In the genomic region with DNA sequence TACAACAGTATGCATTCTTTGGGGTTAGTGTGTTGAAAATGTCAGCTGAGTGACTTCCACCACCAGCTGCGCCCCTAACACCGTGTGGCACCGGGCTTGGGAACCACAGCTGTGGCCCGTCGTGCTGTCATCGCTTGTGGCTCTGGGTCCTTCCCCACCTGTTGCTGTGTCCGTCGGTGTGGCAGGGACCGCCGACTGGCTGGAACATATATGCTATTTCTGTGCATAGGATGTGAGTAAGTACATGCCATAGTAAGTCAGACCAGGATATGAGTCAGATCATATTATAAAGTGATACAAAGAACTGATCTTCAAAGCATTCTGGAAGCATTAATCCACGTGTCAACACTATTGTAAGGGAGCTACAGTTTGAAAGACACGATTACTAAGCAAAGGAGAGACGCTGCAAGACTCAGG, we compare ENCODE assay signal across 10 cellular contexts. TPM values are rescaled to one million over a fixed set of nuclear protein-coding genes. Genes with fewer than 3 reads are reported as not detected.
DNase-seq lines count a peak whose midpoint lies in the region; TF ChIP-seq lines count a peak whose summit lies in the region.
"Had no signal": no experiment of that assay in that cellular context is flagged by ENCODE, and none has a peak within 500 bp of the region (broad histone marks: within the 10 kb centered on the region; RNA-seq: fewer than 3 reads in every experiment).

No MANE protein-coding gene starts in this region.

- H4K5ac ChIP-seq in mesendoderm (ENCODE audit: low read length) = no peak overlapping the region

- H3K27me3 Mint-ChIP-seq in nephron progenitor cell (ENCODE audit: low read depth, poor library complexity) (no peaks in the 10 kb centered on the region), type B pancreatic cell (no peaks in the 10 kb centered on the region)
- H3K27me3 Mint-ChIP-seq: dendritic cell treated with granulocyte-macrophage colony-stimulating factor and Interleukin-4, amounts not matched to agents 40 ng/mL and 50 ng/mL, for 4 days had no signal

- H3K4me3 Mint-ChIP-seq in nephron progenitor cell = no peak overlapping the region
- H3K4me3 Mint-ChIP-seq in type B pancreatic cell = no peak overlapping the region
- H3K4me3 Mint-ChIP-seq: dendritic cell treated with granulocyte-macrophage colony-stimulating factor and Interleukin-4, amounts not matched to agents 40 ng/mL and 50 ng/mL, for 4 days had no signal

- no peaks in the 10 kb centered on the region for H3K79me2 ChIP-seq in mesendoderm (ENCODE audit: control insufficient read depth, insufficient read depth, low read length)

- H3K23ac ChIP-seq in mesendoderm (ENCODE audit: low read length) = no peak overlapping the region

- H3K4me1 Mint-ChIP-seq in nephron progenitor cell (peaks cover 28% of the 10 kb centered on the region), type B pancreatic cell (ENCODE audit: unreplicated experiment) (peaks cover 32% of the 10 kb centered on the region)

- H4K8ac ChIP-seq in mesendoderm (ENCODE audit: low read depth, low read length) = no peak overlapping the region

- H3K9me3 Mint-ChIP-seq in nephron progenitor cell (no peaks in the 10 kb centered on the region), type B pancreatic cell (no peaks in the 10 kb centered on the region)
- H3K9me3 Mint-ChIP-seq: dendritic cell treated with granulocyte-macrophage colony-stimulating factor and Interleukin-4, amounts not matched to agents 40 ng/mL and 50 ng/mL, for 4 days had no signal

- H3K27ac ChIP-seq in mesendoderm (ENCODE audit: low read depth, low read length) = no peak overlapping the region

- H3K36me3 ChIP-seq in mesendoderm (ENCODE audit: control insufficient read depth, insufficient read depth, low read length) = no peaks in the 10 kb centered on the region

- H3K4me2 ChIP-seq in mesendoderm (ENCODE audit: low read length) = no peak overlapping the region

- H3K18ac ChIP-seq in mesendoderm (ENCODE audit: low read length) = no peak overlapping the region

- H3K27me3 ChIP-seq in mesendoderm (ENCODE audit: insufficient read depth, low read length, poor library complexity) = no peaks in the 10 kb centered on the region

- H3K79me1 ChIP-seq in mesendoderm (ENCODE audit: low read length) = peaks cover 2% of the 10 kb centered on the region

- H2BK15ac ChIP-seq in mesendoderm (replicated peaks; ENCODE audit: low read depth) = no peak overlapping the region

- H3K56ac ChIP-seq in mesendoderm (ENCODE audit: low read length) = no peak overlapping the region

- H3K9ac ChIP-seq in mesendoderm (ENCODE audit: low read length) = no peak overlapping the region

- H3K4me3 ChIP-seq in fibroblast of the aortic adventitia (ENCODE audit: low read depth, low read length) (no peak overlapping the region), mesendoderm (ENCODE audit: low read length) (no peak overlapping the region)

- H3K36me3 Mint-ChIP-seq in nephron progenitor cell (ENCODE audit: low read depth) (peaks cover 4% of the 10 kb centered on the region), type B pancreatic cell (peaks cover 20% of the 10 kb centered on the region)

- H3K27ac Mint-ChIP-seq in nephron progenitor cell (no peak overlapping the region), type B pancreatic cell (no peak overlapping the region)
- H3K27ac Mint-ChIP-seq: dendritic cell treated with granulocyte-macrophage colony-stimulating factor and Interleukin-4, amounts not matched to agents 40 ng/mL and 50 ng/mL, for 4 days had no signal

- TF ChIP-seq CTCF in fibroblast of the aortic adventitia (IDR thresholded peaks at IDR 0.05; ENCODE audit: insufficient read depth, low read length) (no peak), nephron progenitor cell (IDR thresholded peaks at IDR 0.05) (no peak), type B pancreatic cell (conservative IDR thresholded peaks at IDR 0.05) (no peak)

- no CpG with 5 or more reads among the region's 13 CpGs for WGBS in mesendoderm (ENCODE audit: extremely low coverage, insufficient coverage, low lambda C conversion rate)

- H2BK5ac ChIP-seq in mesendoderm (ENCODE audit: low read length) = no peak overlapping the region

- H2AK5ac ChIP-seq in mesendoderm (ENCODE audit: low read length) = no peak overlapping the region

- no peak overlapping the region for H2BK120ac ChIP-seq in mesendoderm (ENCODE audit: low read depth, low read length)

- H3K4ac ChIP-seq in mesendoderm (ENCODE audit: low read depth, low read length) = no peak overlapping the region

- DNase-seq in LHCN-M2 (ENCODE audit: low read depth) (peak; percentile 91), fibroblast of the aortic adventitia (ENCODE audit: low read depth) (peak; percentile 76), nephron progenitor cell (no peak), mesendoderm (no peak), type B pancreatic cell (ENCODE audit: extremely low spot score, unreplicated experiment) (no peak), NCI-H2029 (lab: John Stamatoyannopoulos, UW) (no peak)
- peak; percentile 79 for DNase-seq in activated CD8-positive, alpha-beta memory T cell treated with anti-CD3 and anti-CD28 coated beads, Interleukin-2, amount 50 U/mL, for 48 hours
- peak; percentile 53 to 62 for DNase-seq in stimulated activated CD8-positive, alpha-beta memory T cell treated with anti-CD3 and anti-CD28 coated beads, Interleukin-15, amount 100 ng/mL, for 48 hours (ENCODE audit: low read depth in 2 of 2)
- DNase-seq: NCI-H2029 treated with DMSO at 0.1 percent for 48 hours had no signal

- H3K4me1 ChIP-seq in mesendoderm (ENCODE audit: control insufficient read depth, low read depth, low read length) = no peaks in the 10 kb centered on the region

RNA-seq across cellular contexts. Expression of gene EHD4, which starts 31.9 kb away (rescaled TPM):
- 19.8 and 20.6 TPM in 2 replicates for total RNA-seq in LHCN-M2 (2014; rRNA removed)
- polyA plus RNA-seq in LHCN-M2 (2012) = 19.3 TPM
- total RNA-seq in fibroblast of the aortic adventitia (ENCODE audit: low replicate concordance) = 10.8 and 12.1 TPM in 2 replicates
- 14.7 TPM for polyA plus RNA-seq in mesendoderm (2013, experiment 1 of 2)
- 14.6 TPM for polyA plus RNA-seq in mesendoderm (2013, experiment 2 of 2)
- 18.8 and 25.2 TPM in 2 replicates for total RNA-seq in type B pancreatic cell (ENCODE audit: low replicate concordance)

RNA-seq across cellular contexts. Expression of gene SPTBN5, which starts 46.6 kb away (rescaled TPM):
- total RNA-seq in LHCN-M2 (2014; rRNA removed) = 0.69 and 0.90 TPM in 2 replicates
- polyA plus RNA-seq in LHCN-M2 (2012) = 0.28 TPM
- total RNA-seq in fibroblast of the aortic adventitia (ENCODE audit: low replicate concordance) = 0.18 and 0.57 TPM in 2 replicates
- polyA plus RNA-seq in mesendoderm (2013, experiment 1 of 2) = 0.13 TPM
- polyA plus RNA-seq in mesendoderm (2013, experiment 2 of 2) = 0.15 TPM
- 3.1 and 4.2 TPM in 2 replicates for total RNA-seq in type B pancreatic cell (ENCODE audit: low replicate concordance)

Comparison
In these comparisons a context has a peak if more than half of its experiments do, and no peak if none do; other contexts are left out.
1. DNase-seq: peak in LHCN-M2 (single experiment), activated CD8-positive, alpha-beta memory T cell treated with anti-CD3 and anti-CD28 coated beads, Interleukin-2, amount 50 U/mL, for 48 hours (single experiment), fibroblast of the aortic adventitia (single experiment) and stimulated activated CD8-positive, alpha-beta memory T cell treated with anti-CD3 and anti-CD28 coated beads, Interleukin-15, amount 100 ng/mL, for 48 hours (2 of 2); none in nephron progenitor cell (single experiment), mesendoderm (single experiment), type B pancreatic cell (single experiment) and NCI-H2029 (single experiment).